ENCODE assay signal across 8 cellular contexts in the genomic region with DNA sequence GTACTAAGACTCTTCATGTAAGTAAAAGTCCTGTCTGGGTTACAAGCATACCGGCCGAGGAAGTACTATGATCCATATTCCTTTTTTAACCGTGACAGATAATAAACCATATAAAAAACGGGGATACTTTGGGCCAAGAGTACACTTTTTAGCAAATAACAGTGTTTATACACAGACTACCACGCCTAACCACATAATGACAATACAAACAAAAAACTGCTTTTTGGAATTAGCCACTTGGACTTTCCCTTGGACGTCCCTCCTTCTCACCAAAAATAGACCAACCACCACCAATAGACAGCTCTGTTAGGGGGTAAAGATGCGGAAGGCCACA. TPM values are rescaled to one million over a fixed set of nuclear protein-coding genes. Genes with fewer than 3 reads are reported as not detected.
DNase-seq lines count a peak whose midpoint lies in the region; ATAC-seq and TF ChIP-seq lines count a peak whose summit lies in the region.

No MANE protein-coding gene starts in this region.

- peaks cover 24 to 55% (median 46%) of the 10 kb centered on the region in 4 donors for H3K4me1 Mint-ChIP-seq in naive thymus-derived CD8-positive, alpha-beta T cell

- DNase-seq in AG10803 (ENCODE audit: low read depth) (no peak), coronary artery (ENCODE audit: low spot score) (no peak), Kasumi-1 (lab: John Stamatoyannopoulos, UW) (no peak)
- DNase-seq in Jurkat, Clone E6-1 (ENCODE audit: low read depth, low spot score) = no peak
- no peak for DNase-seq in naive thymus-derived CD8-positive, alpha-beta T cell

- no peak for ATAC-seq in naive thymus-derived CD8-positive, alpha-beta T cell
- ATAC-seq in HG03095 (IDR thresholded peaks at IDR 0.05; ENCODE audit: unreplicated experiment) (no peak), HG03280 (IDR thresholded peaks at IDR 0.05; ENCODE audit: unreplicated experiment) (no peak), GM19023 (IDR thresholded peaks at IDR 0.05; ENCODE audit: unreplicated experiment) (no peak)

- TF ChIP-seq CTCF in AG10803 (conservative IDR thresholded peaks at IDR 0.05; ENCODE audit: low read length) (no peak), coronary artery (IDR thresholded peaks at IDR 0.05) (no peak)

- H3K4me3 ChIP-seq in AG10803 (ENCODE audit: low read length) (peak overlapping the region; percentile 85), coronary artery (peak overlapping the region; percentile 99)
- H3K4me3 ChIP-seq in Jurkat, Clone E6-1 (ENCODE audit: low read length) = peak overlapping the region; percentile 94

- H3K4me3 Mint-ChIP-seq in naive thymus-derived CD8-positive, alpha-beta T cell = peak overlapping the region; percentile 94 to 99 (median 98)

- H3K27ac ChIP-seq in coronary artery = peak overlapping the region; percentile 77 to 88

- peaks cover 0 to 4% (median 0%) of the 10 kb centered on the region in 9 donors for H3K9me3 Mint-ChIP-seq in naive thymus-derived CD8-positive, alpha-beta T cell

- peak overlapping the region; percentile 93 to 98 (median 96) for H3K27ac Mint-ChIP-seq in naive thymus-derived CD8-positive, alpha-beta T cell

- H3K36me3 Mint-ChIP-seq in naive thymus-derived CD8-positive, alpha-beta T cell = peaks cover 4 to 17% (median 6%) of the 10 kb centered on the region in 3 donors

- peaks cover 6 to 12% (median 11%) of the 10 kb centered on the region in 5 donors for H3K27me3 Mint-ChIP-seq in naive thymus-derived CD8-positive, alpha-beta T cell

- POLR2A ChIA-PET in naive thymus-derived CD8-positive, alpha-beta T cell (lab: Charles Lee) = interaction anchor here (2.0 to 2.1 kb wide), 2 partner anchors 578 to 958 kb away, joined by 7 to 9 read pairs; a partner anchor contains a TSS

RNA-seq across cellular contexts. Expression of a gene that starts 0.8 kb away (rescaled TPM):
- polyA plus RNA-seq in Jurkat, Clone E6-1 (2012; ENCODE audit: insufficient read depth, insufficient read length) = 20.2 TPM
- total RNA-seq in naive thymus-derived CD8-positive, alpha-beta T cell = 10 to 100 TPM; 40.8 to 44.7 TPM
- 1 to 10 TPM; 2.6 to 4.7 (median 4.1) TPM for polyA plus RNA-seq in naive thymus-derived CD8-positive, alpha-beta T cell
